19 cellular contexts compared by ENCODE assay signal in genomic region chr1:21249940-21250493, GRCh38.
"Had no signal": no experiment of that assay in that cellular context is flagged by ENCODE, and none has a peak within 500 bp of the region (broad histone marks: within the 10 kb centered on the region; RNA-seq: fewer than 3 reads in every experiment).

No MANE protein-coding gene starts in this region.

- H3K27me3 ChIP-seq: brain microvascular endothelial cell, colonic mucosa, heart right ventricle, neutrophil, ovary, right lobe of liver, stomach, uterus had no signal

- H3K36me3 ChIP-seq: ovary, uterus had no signal

- DNase-seq: activated CD4-positive, alpha-beta T cell treated with anti-CD3 and anti-CD28 coated beads for 1 hour; activated gamma-delta T cell treated with Interleukin-2 at 50 U/mL for 16 hours; aorta; brain microvascular endothelial cell; colonic mucosa; heart right ventricle; left colon; ovary; right lobe of liver; stimulated activated CD4-positive, alpha-beta T cell treated with anti-CD3 and anti-CD28 coated beads, Interleukin-1b, Interleukin-23, amount 100 ng/mL, for 48 hours; stomach; trophoblast cell; uterus had no signal

- ATAC-seq: heart right ventricle; left colon; natural killer cell treated with Interleukin-12 subunit alpha and Interleukin-12 subunit beta and Interleukin-15 and Interleukin-18, amount 100 ng/mL, for 72 hours; right lobe of liver had no signal

- H3K9me3 Mint-ChIP-seq: activated naive CD4-positive, alpha-beta T cell treated with anti-CD3 and anti-CD28 coated beads, Interleukin-2, amount 50 U/mL, for 24 hours; central memory CD8-positive, alpha-beta T cell; memory B cell; natural killer cell treated with Interleukin-12 subunit alpha and Interleukin-12 subunit beta and Interleukin-15 and Interleukin-18, amount 100 ng/mL, for 72 hours had no signal

- H3K27me3 Mint-ChIP-seq: activated naive CD4-positive, alpha-beta T cell treated with anti-CD3 and anti-CD28 coated beads, Interleukin-2, amount 50 U/mL, for 24 hours; central memory CD8-positive, alpha-beta T cell; memory B cell; natural killer cell treated with Interleukin-12 subunit alpha and Interleukin-12 subunit beta and Interleukin-15 and Interleukin-18, amount 100 ng/mL, for 72 hours had no signal

- H3K27ac Mint-ChIP-seq: activated naive CD4-positive, alpha-beta T cell treated with anti-CD3 and anti-CD28 coated beads, Interleukin-2, amount 50 U/mL, for 24 hours; memory B cell; natural killer cell treated with Interleukin-12 subunit alpha and Interleukin-12 subunit beta and Interleukin-15 and Interleukin-18, amount 100 ng/mL, for 72 hours had no signal

- H3K4me3 Mint-ChIP-seq: activated naive CD4-positive, alpha-beta T cell treated with anti-CD3 and anti-CD28 coated beads, Interleukin-2, amount 50 U/mL, for 24 hours; central memory CD8-positive, alpha-beta T cell; memory B cell; natural killer cell treated with Interleukin-12 subunit alpha and Interleukin-12 subunit beta and Interleukin-15 and Interleukin-18, amount 100 ng/mL, for 72 hours had no signal

- H3K4me1 ChIP-seq: uterus had no signal

- H3K27ac ChIP-seq: brain microvascular endothelial cell, colonic mucosa, heart right ventricle, neutrophil, ovary, skin epidermis, uterus had no signal

- H3K9me3 ChIP-seq: colonic mucosa, heart right ventricle, neutrophil, ovary, right lobe of liver, stomach, uterus had no signal

- H3K4me3 ChIP-seq: colonic mucosa, heart right ventricle, ovary, right lobe of liver, skin epidermis, stomach, uterus had no signal

- H3K36me3 Mint-ChIP-seq: natural killer cell treated with Interleukin-12 subunit alpha and Interleukin-12 subunit beta and Interleukin-15 and Interleukin-18, amount 100 ng/mL, for 72 hours had no signal
